Comparison of ENCODE assay signal across 8 cellular contexts in genomic region chr17:76268991-76269981, GRCh38. TPM values are rescaled to one million over a fixed set of nuclear protein-coding genes. Genes with fewer than 3 reads are reported as not detected.
DNase-seq lines count a peak whose midpoint lies in the region; ATAC-seq, FAIRE-seq and TF ChIP-seq lines count a peak whose summit lies in the region.

No MANE protein-coding gene starts in this region.

- H3K36me3 ChIP-seq in NT2/D1 (ENCODE audit: insufficient read depth, insufficient read length, low read length) (peaks cover 14% of the 10 kb centered on the region), duodenal mucosa (ENCODE audit: control insufficient read depth in 1 of 2, insufficient read depth in 2 of 2, low read length in 2 of 2) (peaks cover 13 to 24% of the 10 kb centered on the region in 2 donors), psoas muscle (ENCODE audit: insufficient read depth in 1 of 2, low read depth in 1 of 2) (peaks cover 5 to 11% of the 10 kb centered on the region in 2 donors), BE2C (no peaks in the 10 kb centered on the region; the same call in 1 of the 2 replicates)

- intact Hi-C loops in psoas muscle (cut with DNase I), result no loop called here

- no peaks in the 10 kb centered on the region for H3K9me3 ChIP-seq in NT2/D1 (ENCODE audit: insufficient read depth, low read length)
- H3K9me3 ChIP-seq in duodenal mucosa (ENCODE audit: control insufficient read depth in 1 of 2, low read length in 2 of 2), result no peaks in the 10 kb centered on the region
- H3K9me3 ChIP-seq in psoas muscle, result no peaks in the 10 kb centered on the region
- H3K9me3 ChIP-seq in BE2C, result no peaks in the 10 kb centered on the region

- FAIRE-seq in GM12892 (lab: Jason Lieb, UNC), result peak; percentile 64

- 40 to 57% (median 40%) methylated on average over 12 of the region's 12 CpGs for WGBS in psoas muscle, 3 donors

- no peak for ATAC-seq in psoas muscle
- ATAC-seq in HG02973 (IDR thresholded peaks at IDR 0.05; ENCODE audit: unreplicated experiment), result no peak

- peaks cover 35% of the 10 kb centered on the region for H3K4me1 ChIP-seq in NT2/D1 (ENCODE audit: insufficient read depth, insufficient read length)
- peaks cover 59 to 67% of the 10 kb centered on the region in 2 donors for H3K4me1 ChIP-seq in duodenal mucosa (ENCODE audit: control insufficient read depth in 1 of 2, insufficient read depth in 2 of 2, low read length in 2 of 2)
- H3K4me1 ChIP-seq in psoas muscle, result peaks cover 68% of the 10 kb centered on the region
- peaks cover 2% of the 10 kb centered on the region; the same call in 1 of the 2 replicates for H3K4me1 ChIP-seq in BE2C

- peak; percentile 74 for TF ChIP-seq POLR2A in GM12892 (IDR thresholded peaks at IDR 0.05; ENCODE audit: low read depth, low read length)

- in situ Hi-C loops in ACHN (cut with HindIII; ENCODE audit: low pct_ligation_motif_present, low pct_unique_long_range_greater_than_20kb, low sequenced_read_pairs), result no loop called here

- H3K4me3 ChIP-seq in NT2/D1 (ENCODE audit: insufficient read length, low read depth) (no peak overlapping the region), duodenal mucosa (ENCODE audit: low read depth in 1 of 2, low read length in 2 of 2) (peak overlapping the region; percentile 13 to 51), psoas muscle (peak overlapping the region; percentile 86), BE2C (ENCODE audit: low read depth, low read length) (no peak overlapping the region)

- TF ChIP-seq CTCF in psoas muscle (IDR thresholded peaks at IDR 0.05), result no peak
- TF ChIP-seq CTCF in BE2C (IDR thresholded peaks at IDR 0.05; ENCODE audit: low read depth, low read length), result no peak

- H3K27ac ChIP-seq in duodenal mucosa (ENCODE audit: low read depth, low read length) (no peak overlapping the region), psoas muscle (peak overlapping the region; percentile 94)

- peak overlapping the region; percentile 45 for H3K9ac ChIP-seq in NT2/D1 (ENCODE audit: insufficient read length, low read depth)
- peak overlapping the region in 1 of 2 donors; percentile 42 for H3K9ac ChIP-seq in duodenal mucosa (ENCODE audit: low read depth in 1 of 2, low read length in 2 of 2)

- H3K27me3 ChIP-seq in NT2/D1 (ENCODE audit: insufficient read depth, insufficient read length) (no peaks in the 10 kb centered on the region), duodenal mucosa (ENCODE audit: control insufficient read depth in 1 of 2, insufficient read depth in 2 of 2, low read length in 2 of 2) (no peaks in the 10 kb centered on the region), psoas muscle (ENCODE audit: insufficient read depth in 3 of 3, low read length in 2 of 3) (no peaks in the 10 kb centered on the region), BE2C (no peaks in the 10 kb centered on the region)

- DNase-seq in GM12892 (ENCODE audit: insufficient read length) (peak; percentile 15), NT2/D1 (ENCODE audit: low read depth, low spot score) (no peak), psoas muscle (peak; percentile 37 to 66), ACHN (no peak), hepatic stellate cell (ENCODE audit: low spot score) (no peak), BE2C (no peak)

RNA-seq across cellular contexts. Expression of gene UBALD2, which starts 4.1 kb away (rescaled TPM):
- 48.7 TPM for polyA plus RNA-seq in GM12892 (2012; ENCODE audit: missing spikeins)
- 100 to 1,000 TPM in 3 of 4 donors, 10 to 100 TPM in 1; 55.2 to 414 (median 183) TPM for total RNA-seq in psoas muscle
- polyA plus RNA-seq in psoas muscle, result 100 to 1,000 TPM in 2 of 3 donors, 10 to 100 TPM in 1; 68.2 to 145 (median 120) TPM
- polyA plus RNA-seq in BE2C (2012; ENCODE audit: insufficient read depth, insufficient read length, low read depth), result 191 TPM

RNA-seq across cellular contexts. Expression of gene RNF157, which starts 29.0 kb away (rescaled TPM):
- 4.6 TPM for polyA plus RNA-seq in GM12892 (2012; ENCODE audit: missing spikeins)
- total RNA-seq in psoas muscle, result 10 to 100 TPM; 35.0 to 76.5 (median 60.0) TPM
- polyA plus RNA-seq in psoas muscle, result 10 to 100 TPM; 14.9 to 90.1 (median 73.9) TPM
- polyA plus RNA-seq in BE2C (2012; ENCODE audit: insufficient read depth, insufficient read length, low read depth), result 10.1 TPM

RNA-seq across cellular contexts. Expression of gene QRICH2, which starts 38.8 kb away (rescaled TPM):
- 0.42 TPM for polyA plus RNA-seq in GM12892 (2012; ENCODE audit: missing spikeins)
- 1 to 10 TPM in 2 of 4 donors, under 1 TPM in 2; 0.69 to 1.5 (median 0.95) TPM for total RNA-seq in psoas muscle
- polyA plus RNA-seq in psoas muscle, result 1 to 10 TPM in 2 of 3 donors, under 1 TPM in 1; 0.94 to 1.2 (median 1.1) TPM
- polyA plus RNA-seq in BE2C (2012; ENCODE audit: insufficient read depth, insufficient read length, low read depth), result 4.7 TPM

Comparison
In these comparisons a context has a peak if more than half of its experiments do, and no peak if none do; other contexts are left out.
1. DNase-seq: peak in GM12892 (single experiment) and psoas muscle (2 of 2); none in NT2/D1 (single experiment), ACHN (single experiment), hepatic stellate cell (single experiment) and BE2C (single experiment).
2. H3K4me3 ChIP-seq: peak in duodenal mucosa (2 of 2) and psoas muscle (single experiment); none in NT2/D1 (single experiment) and BE2C (single experiment).